9 cellular contexts compared by ENCODE assay signal in the genomic region with DNA sequence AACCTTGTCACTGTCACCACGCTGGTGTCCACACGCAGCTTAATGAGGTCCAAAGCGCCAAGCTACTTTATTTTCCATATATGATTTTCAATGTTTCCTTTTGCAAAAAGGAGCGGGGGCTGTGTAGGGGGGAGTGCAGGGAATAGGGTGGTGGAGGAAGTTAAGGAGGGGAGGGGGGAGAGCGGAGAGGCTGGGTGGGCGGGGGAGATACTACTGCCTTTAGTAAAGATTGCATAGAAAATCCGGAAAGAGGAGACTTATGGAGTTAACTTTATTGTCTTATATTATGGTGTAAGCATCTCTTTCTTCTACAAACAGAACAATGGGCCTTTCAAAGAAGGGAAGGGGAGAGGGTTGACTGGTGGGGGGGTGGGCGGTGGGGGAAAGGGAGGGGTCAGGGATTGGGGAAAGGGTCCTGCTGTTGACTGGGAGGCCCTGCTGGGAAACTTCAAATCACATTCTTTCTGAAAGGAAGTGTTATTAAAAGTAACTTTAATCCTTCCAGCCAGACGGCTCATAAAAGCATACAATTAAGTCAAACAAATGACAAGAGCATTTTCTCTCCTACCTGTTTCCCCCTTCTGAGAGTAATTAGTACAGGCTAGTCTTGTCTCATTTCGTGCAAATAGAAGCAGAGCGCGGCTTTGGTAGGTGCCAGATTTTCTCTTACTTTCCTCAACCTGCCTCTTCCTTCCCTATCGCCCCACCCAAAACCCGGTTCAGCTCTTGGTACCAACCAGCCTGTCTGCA.
DNase-seq lines count a peak whose midpoint lies in the region; ATAC-seq lines count a peak whose summit lies in the region.
"Had no signal": no experiment of that assay in that cellular context is flagged by ENCODE, and none has a peak within 500 bp of the region (broad histone marks: within the 10 kb centered on the region; RNA-seq: fewer than 3 reads in every experiment).

No MANE protein-coding gene starts in this region.

- H3K27me3 ChIP-seq in HUES48 (ENCODE audit: control insufficient read depth, insufficient read depth, low read length) (peaks cover 12% of the 10 kb centered on the region), adipocyte (replicated peaks; ENCODE audit: control insufficient read depth, insufficient read depth, low read length) (peaks cover 10% of the 10 kb centered on the region), iPS-15b (ENCODE audit: control insufficient read depth, insufficient read depth, low read length) (peaks cover 26% of the 10 kb centered on the region), skeletal muscle satellite cell (ENCODE audit: control insufficient read depth, insufficient read depth, low read length) (no peaks in the 10 kb centered on the region)

- peak overlapping the region; percentile 85 for H3K4me2 ChIP-seq in skeletal muscle satellite cell (ENCODE audit: low read length)

- no peak for DNase-seq in adipocyte (ENCODE audit: low read depth)
- no peak for DNase-seq in MV-4-11 (lab: John Stamatoyannopoulos, UW)
- no peak for DNase-seq in activated CD4-positive, alpha-beta T cell treated with anti-CD3 and anti-CD28 coated beads, Interleukin-2, amount 50 U/mL, for 4 hours
- DNase-seq: activated T-cell treated with anti-CD3 and anti-CD28 coated beads, Interleukin-2, amount 50 U/mL, for 24 hours had no signal

- ATAC-seq in HG03025 (IDR thresholded peaks at IDR 0.05; ENCODE audit: low FRiP score, unreplicated experiment) (no peak), esophagus mucosa (no peak)

- peak overlapping the region; percentile 55 for H3K27ac ChIP-seq in HUES48 (ENCODE audit: low read depth, low read length)

- H3K9ac ChIP-seq in HUES48 (ENCODE audit: low read depth, low read length) = peak overlapping the region; percentile 55; the same call in 1 of the 2 replicates
- peak overlapping the region; percentile 45 for H3K9ac ChIP-seq in adipocyte (ENCODE audit: low read length)
- no peak overlapping the region for H3K9ac ChIP-seq in iPS-15b (ENCODE audit: low read depth, low read length)
- peak overlapping the region; percentile 79 for H3K9ac ChIP-seq in skeletal muscle satellite cell (ENCODE audit: low read depth, low read length)

- H3K4me3 ChIP-seq in HUES48 (ENCODE audit: low read depth, low read length) (peak overlapping the region; percentile 89), adipocyte (ENCODE audit: low read length) (peak overlapping the region; percentile 73), iPS-15b (ENCODE audit: low read depth, low read length) (peak overlapping the region; percentile 87), skeletal muscle satellite cell (ENCODE audit: low read length) (peak overlapping the region; percentile 75)

- H3K4me1 ChIP-seq in HUES48 (ENCODE audit: control insufficient read depth, insufficient read depth, low read length) (peaks cover 20% of the 10 kb centered on the region), adipocyte (ENCODE audit: control insufficient read depth, insufficient read depth, low read length) (peaks cover 15% of the 10 kb centered on the region), iPS-15b (ENCODE audit: control insufficient read depth, insufficient read depth, low read length) (no peaks in the 10 kb centered on the region), skeletal muscle satellite cell (ENCODE audit: control insufficient read depth, insufficient read depth, low read length) (peaks cover 26% of the 10 kb centered on the region)

- H3K9me3 ChIP-seq in HUES48 (ENCODE audit: control insufficient read depth, insufficient read depth, low read length) (no peaks in the 10 kb centered on the region), adipocyte (ENCODE audit: control insufficient read depth, low read length) (no peaks in the 10 kb centered on the region), iPS-15b (ENCODE audit: control insufficient read depth, insufficient read depth, low read length) (no peaks in the 10 kb centered on the region), skeletal muscle satellite cell (replicated peaks; ENCODE audit: low read length) (peaks cover 4% of the 10 kb centered on the region)

- H3K36me3 ChIP-seq in HUES48 (ENCODE audit: control insufficient read depth, insufficient read depth, low read length) = no peaks in the 10 kb centered on the region
- H3K36me3 ChIP-seq in adipocyte (ENCODE audit: control insufficient read depth, insufficient read depth, low read length, severe bottlenecking) = no peaks in the 10 kb centered on the region
- H3K36me3 ChIP-seq in iPS-15b (ENCODE audit: control insufficient read depth, insufficient read depth, low read length) = no peaks in the 10 kb centered on the region
- no peaks in the 10 kb centered on the region for H3K36me3 ChIP-seq in skeletal muscle satellite cell (ENCODE audit: insufficient read depth, low read length)
